22 cellular contexts compared by ENCODE assay signal in the genomic region with DNA sequence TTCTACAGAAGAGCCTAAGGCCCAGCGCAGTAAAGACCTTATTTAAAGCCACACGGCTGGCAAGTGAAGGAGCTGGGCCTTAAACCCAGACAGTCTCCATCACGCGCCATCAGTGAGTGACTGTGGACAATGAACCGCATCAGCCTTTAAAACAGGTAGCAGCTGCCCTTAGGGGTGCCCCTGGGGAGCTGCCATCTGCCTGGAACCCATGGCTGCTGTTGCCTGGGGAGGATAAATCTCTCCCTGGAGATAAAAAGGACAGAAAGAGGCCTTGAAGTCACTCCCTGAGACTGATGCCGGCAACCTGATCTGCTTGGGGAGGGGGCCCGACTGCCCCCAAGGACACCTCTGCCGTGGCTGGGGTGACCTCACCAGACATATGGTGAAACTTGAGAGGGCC.
DNase-seq lines count a peak whose midpoint lies in the region; ATAC-seq and TF ChIP-seq lines count a peak whose summit lies in the region.
"Had no signal": no experiment of that assay in that cellular context is flagged by ENCODE, and none has a peak within 500 bp of the region (broad histone marks: within the 10 kb centered on the region; RNA-seq: fewer than 3 reads in every experiment).

No MANE protein-coding gene starts in this region.

- H3K27me3 ChIP-seq in CD4-positive, CD25-positive, alpha-beta regulatory T cell (ENCODE audit: control insufficient read depth, insufficient read depth, low read length), result no peaks in the 10 kb centered on the region
- H3K27me3 ChIP-seq in psoas muscle (ENCODE audit: insufficient read depth in 3 of 3, low read length in 2 of 3), result no peaks in the 10 kb centered on the region
- H3K27me3 ChIP-seq: brain microvascular endothelial cell, right lobe of liver had no signal

- intact Hi-C loops in psoas muscle (cut with DNase I), result no loop called here

- DNase-seq in CD4-positive, CD25-positive, alpha-beta regulatory T cell, result no peak
- DNase-seq in NCI-H146 (lab: John Stamatoyannopoulos, UW) (peak; percentile 89), NCI-H82 (lab: John Stamatoyannopoulos, UW) (peak; percentile 84), memory B cell (ENCODE audit: low spot score in 2 of 2) (no peak), iPS-NIHi7 (ENCODE audit: extremely low spot score) (no peak), activated gamma-delta T cell (lab: John Stamatoyannopoulos, UW) (no peak), psoas muscle (no peak)
- no peak for DNase-seq in activated CD4-positive, alpha-beta T cell treated with anti-CD3 and anti-CD28 coated beads, Interleukin-2, amount 10 ng/mL, durations not matched to agents 7 days and 5 days
- DNase-seq: activated CD8-positive, alpha-beta T cell treated with anti-CD3 and anti-CD28 coated beads for 36 hours; activated naive CD8-positive, alpha-beta T cell treated with anti-CD3 and anti-CD28 coated beads, Interleukin-2, amount 10 ng/mL, durations not matched to agents 7 days and 5 days; activated T-cell treated with anti-CD3 and anti-CD28 coated beads, Interleukin-2, amount 50 U/mL, for 48 hours; brain microvascular endothelial cell; erythroblast; OCI-M1; right lobe of liver; SIG-M5; T-helper 2 cell had no signal

- peaks cover 0 to 8% (median 0%) of the 10 kb centered on the region in 7 donors for H3K9me3 Mint-ChIP-seq in CD4-positive, CD25-positive, alpha-beta regulatory T cell
- H3K9me3 Mint-ChIP-seq in memory B cell, result peaks cover 6% of the 10 kb centered on the region
- peaks cover 25% of the 10 kb centered on the region for H3K9me3 Mint-ChIP-seq in activated CD4-positive, alpha-beta T cell treated with anti-CD3 and anti-CD28 coated beads, Interleukin-2, amount 10 ng/mL, durations not matched to agents 7 days and 5 days

- TF ChIP-seq CTCF in psoas muscle (IDR thresholded peaks at IDR 0.05), result no peak

- H3K27ac ChIP-seq in CD4-positive, CD25-positive, alpha-beta regulatory T cell (ENCODE audit: insufficient read depth, low read length, poor library complexity, severe bottlenecking), result peak overlapping the region; percentile 16
- no peak overlapping the region for H3K27ac ChIP-seq in psoas muscle
- H3K27ac ChIP-seq: brain microvascular endothelial cell, HL-60, right lobe of liver had no signal

- H3K27ac Mint-ChIP-seq in CD4-positive, CD25-positive, alpha-beta regulatory T cell, result peak overlapping the region in 2 of 3 donors; percentile 78 to 84
- H3K27ac Mint-ChIP-seq in memory B cell, result peak overlapping the region; percentile 64
- no peak overlapping the region for H3K27ac Mint-ChIP-seq in activated CD4-positive, alpha-beta T cell treated with anti-CD3 and anti-CD28 coated beads, Interleukin-2, amount 10 ng/mL, durations not matched to agents 7 days and 5 days
- H3K27ac Mint-ChIP-seq: WTC11 had no signal

- H3K36me3 Mint-ChIP-seq in CD4-positive, CD25-positive, alpha-beta regulatory T cell, result peaks cover 44% of the 10 kb centered on the region
- H3K36me3 Mint-ChIP-seq in memory B cell, result peaks cover 37% of the 10 kb centered on the region
- H3K36me3 Mint-ChIP-seq in activated CD4-positive, alpha-beta T cell treated with anti-CD3 and anti-CD28 coated beads, Interleukin-2, amount 10 ng/mL, durations not matched to agents 7 days and 5 days (ENCODE audit: low read depth), result peaks cover 88% of the 10 kb centered on the region

- WGBS in psoas muscle, 3 donors, result 63 to 66% (median 63%) methylated on average over 8 of the region's 8 CpGs

- peaks cover 4 to 9% of the 10 kb centered on the region in 2 experiments for H3K9me3 ChIP-seq in CD4-positive, CD25-positive, alpha-beta regulatory T cell (ENCODE audit: control insufficient read depth in 2 of 2, low read length in 2 of 2)
- peaks cover 6% of the 10 kb centered on the region for H3K9me3 ChIP-seq in psoas muscle
- H3K9me3 ChIP-seq: left lung, mucosa of descending colon, right lobe of liver had no signal

- H3K4me3 ChIP-seq in CD4-positive, CD25-positive, alpha-beta regulatory T cell (ENCODE audit: low read depth, low read length), result no peak overlapping the region
- H3K4me3 ChIP-seq in psoas muscle, result no peak overlapping the region
- H3K4me3 ChIP-seq: HAP-1, left lung, mucosa of descending colon, right lobe of liver had no signal

- H3K36me3 ChIP-seq in CD4-positive, CD25-positive, alpha-beta regulatory T cell (ENCODE audit: control insufficient read depth, insufficient read depth, low read length), result peaks cover 35% of the 10 kb centered on the region
- no peaks in the 10 kb centered on the region for H3K36me3 ChIP-seq in psoas muscle (ENCODE audit: insufficient read depth in 1 of 2, low read depth in 1 of 2)
- H3K36me3 ChIP-seq: brain microvascular endothelial cell, HAP-1, left lung, right lobe of liver had no signal

- peaks cover 66% of the 10 kb centered on the region for H3K4me1 ChIP-seq in CD4-positive, CD25-positive, alpha-beta regulatory T cell (ENCODE audit: control insufficient read depth, insufficient read depth, low read length, poor library complexity, severe bottlenecking)
- H3K4me1 ChIP-seq in psoas muscle, result peaks cover 13% of the 10 kb centered on the region
- H3K4me1 ChIP-seq: right lobe of liver had no signal

- peak overlapping the region in 1 of 4 donors; percentile 29 for H3K4me3 Mint-ChIP-seq in CD4-positive, CD25-positive, alpha-beta regulatory T cell
- no peak overlapping the region for H3K4me3 Mint-ChIP-seq in memory B cell
- no peak overlapping the region for H3K4me3 Mint-ChIP-seq in activated CD4-positive, alpha-beta T cell treated with anti-CD3 and anti-CD28 coated beads, Interleukin-2, amount 10 ng/mL, durations not matched to agents 7 days and 5 days
- H3K4me3 Mint-ChIP-seq: activated CD8-positive, alpha-beta T cell treated with anti-CD3 and anti-CD28 coated beads for 36 hours; activated naive CD8-positive, alpha-beta T cell treated with anti-CD3 and anti-CD28 coated beads, Interleukin-2, amount 10 ng/mL, durations not matched to agents 7 days and 5 days; WTC11 had no signal

- peaks cover 19 to 98% (median 74%) of the 10 kb centered on the region in 4 donors for H3K4me1 Mint-ChIP-seq in CD4-positive, CD25-positive, alpha-beta regulatory T cell
- peaks cover 66% of the 10 kb centered on the region for H3K4me1 Mint-ChIP-seq in memory B cell
- H3K4me1 Mint-ChIP-seq in activated CD4-positive, alpha-beta T cell treated with anti-CD3 and anti-CD28 coated beads, Interleukin-2, amount 10 ng/mL, durations not matched to agents 7 days and 5 days, result peaks cover 86% of the 10 kb centered on the region

- POLR2A ChIA-PET in activated CD4-positive, alpha-beta T cell treated with anti-CD3 and anti-CD28 coated beads, Interleukin-2, amount 10 ng/mL, durations not matched to agents 7 days and 5 days (lab: Charles Lee), result no interaction called here

- no peak for ATAC-seq in CD4-positive, CD25-positive, alpha-beta regulatory T cell (ENCODE audit: low read depth in 2 of 2)
- peak; percentile 30 for ATAC-seq in memory B cell (ENCODE audit: low read depth)
- no peak for ATAC-seq in psoas muscle
- ATAC-seq: activated CD8-positive, alpha-beta T cell treated with anti-CD3 and anti-CD28 coated beads for 36 hours; left lung; mucosa of descending colon; right lobe of liver; WTC11 had no signal

- CTCF ChIA-PET in activated CD4-positive, alpha-beta T cell treated with anti-CD3 and anti-CD28 coated beads, Interleukin-2, amount 10 ng/mL, durations not matched to agents 7 days and 5 days (lab: Charles Lee), result interaction anchor here (1.1 to 1.2 kb wide), 4 partner anchors 13 to 47 kb away, joined by 3 to 4 read pairs (median 3); no protein-coding TSS in a partner anchor

- H3K27me3 Mint-ChIP-seq in CD4-positive, CD25-positive, alpha-beta regulatory T cell, result peaks cover 6% of the 10 kb centered on the region
- H3K27me3 Mint-ChIP-seq in memory B cell, result no peaks in the 10 kb centered on the region
- H3K27me3 Mint-ChIP-seq in activated CD4-positive, alpha-beta T cell treated with anti-CD3 and anti-CD28 coated beads, Interleukin-2, amount 10 ng/mL, durations not matched to agents 7 days and 5 days, result no peaks in the 10 kb centered on the region
- H3K27me3 Mint-ChIP-seq: activated CD8-positive, alpha-beta T cell treated with anti-CD3 and anti-CD28 coated beads for 36 hours; activated naive CD8-positive, alpha-beta T cell treated with anti-CD3 and anti-CD28 coated beads, Interleukin-2, amount 10 ng/mL, durations not matched to agents 7 days and 5 days had no signal

Comparison
In these comparisons a context has a peak if more than half of its experiments do, and no peak if none do; other contexts are left out.
1. DNase-seq: peak in NCI-H146 (single experiment) and NCI-H82 (single experiment); none in CD4-positive, CD25-positive, alpha-beta regulatory T cell (0 of 3), memory B cell (0 of 2), iPS-NIHi7 (single experiment), activated gamma-delta T cell (single experiment), activated CD4-positive, alpha-beta T cell treated with anti-CD3 and anti-CD28 coated beads, Interleukin-2, amount 10 ng/mL, durations not matched to agents 7 days and 5 days (single experiment) and psoas muscle (0 of 2).